Comparison of ENCODE assay signal across 32 cellular contexts in genomic region chr7:94957041-94957440, GRCh38.
"Had no signal": no experiment of that assay in that cellular context is flagged by ENCODE, and none has a peak within 500 bp of the region (broad histone marks: within the 10 kb centered on the region; RNA-seq: fewer than 3 reads in every experiment).

No MANE protein-coding gene starts in this region.

- DNase-seq: activated CD4-positive, alpha-beta memory T cell treated with anti-CD3 and anti-CD28 coated beads for 36 hours; activated CD4-positive, alpha-beta T cell treated with anti-CD3 and anti-CD28 coated beads for 36 hours; activated CD4-positive, alpha-beta T cell treated with anti-CD3 and anti-CD28 coated beads, Interleukin-2, amount 10 ng/mL, durations not matched to agents 24 days and 14 days; activated CD4-positive, CD25-positive, alpha-beta regulatory T cell; activated CD4-positive, CD25-positive, alpha-beta regulatory T cell treated with anti-CD3 and anti-CD28 coated beads, Interleukin-2, amount 50 U/mL, for 72 hours; activated CD8-positive, alpha-beta memory T cell treated with anti-CD3 and anti-CD28 coated beads, Interleukin-2, amount 10 ng/mL, durations not matched to agents 7 days and 5 days; activated CD8-positive, alpha-beta memory T cell treated with anti-CD3 and anti-CD28 coated beads, Interleukin-2, amount 50 U/mL, for 4 hours; activated CD8-positive, alpha-beta T cell treated with anti-CD3 and anti-CD28 coated beads, Interleukin-2, amount 10 ng/mL, durations not matched to agents 7 days and 5 days; activated effector memory CD4-positive, alpha-beta T cell treated with anti-CD3 and anti-CD28 coated beads, Interleukin-2, amount 50 U/mL, for 16 hours; activated naive CD4-positive, alpha-beta T cell treated with anti-CD3 and anti-CD28 coated beads for 36 hours; activated naive CD8-positive, alpha-beta T cell treated with anti-CD3 and anti-CD28 coated beads for 36 hours; activated naive CD8-positive, alpha-beta T cell treated with anti-CD3 and anti-CD28 coated beads, Interleukin-2, amount 50 U/mL, for 24 hours; activated T-cell treated with anti-CD3 and anti-CD28 coated beads, Interleukin-2, amount 50 U/mL, for 1 hour; activated T-cell treated with anti-CD3 and anti-CD28 coated beads, Interleukin-2, amount 50 U/mL, for 48 hours; adrenal gland; amygdala; aorta; body of pancreas; caudate nucleus; cortex of kidney; dermis blood vessel endothelial cell; effector CD8-positive, alpha-beta T cell; esophagus squamous epithelium; head of caudate nucleus; T-helper 2 cell had no signal

- H3K27me3 ChIP-seq: adrenal gland, body of pancreas, esophagus squamous epithelium had no signal

- FAIRE-seq: endometrium, endothelial cell of umbilical vein, frontal cortex had no signal

- H3K4me1 Mint-ChIP-seq: activated CD4-positive, alpha-beta T cell treated with anti-CD3 and anti-CD28 coated beads for 36 hours; activated CD4-positive, alpha-beta T cell treated with anti-CD3 and anti-CD28 coated beads, Interleukin-2, amount 10 ng/mL, durations not matched to agents 24 days and 14 days; activated CD8-positive, alpha-beta memory T cell treated with anti-CD3 and anti-CD28 coated beads, Interleukin-2, amount 10 ng/mL, durations not matched to agents 7 days and 5 days; activated naive CD4-positive, alpha-beta T cell treated with anti-CD3 and anti-CD28 coated beads, Interleukin-2, amount 50 U/mL, for 24 hours; activated naive CD8-positive, alpha-beta T cell treated with anti-CD3 and anti-CD28 coated beads for 36 hours; activated naive CD8-positive, alpha-beta T cell treated with anti-CD3 and anti-CD28 coated beads, Interleukin-2, amount 50 U/mL, for 24 hours had no signal

- H3K27ac ChIP-seq: adrenal gland, body of pancreas, epithelial cell of prostate, esophagus squamous epithelium had no signal

- H3K36me3 Mint-ChIP-seq: activated CD4-positive, alpha-beta memory T cell treated with anti-CD3 and anti-CD28 coated beads for 36 hours; activated CD8-positive, alpha-beta memory T cell treated with anti-CD3 and anti-CD28 coated beads, Interleukin-2, amount 10 ng/mL, durations not matched to agents 7 days and 5 days; activated naive CD4-positive, alpha-beta T cell treated with anti-CD3 and anti-CD28 coated beads, Interleukin-2, amount 50 U/mL, for 24 hours; activated naive CD8-positive, alpha-beta T cell treated with anti-CD3 and anti-CD28 coated beads for 36 hours had no signal

- H3K27me3 Mint-ChIP-seq: activated CD4-positive, alpha-beta memory T cell treated with anti-CD3 and anti-CD28 coated beads for 36 hours; activated CD4-positive, alpha-beta T cell treated with anti-CD3 and anti-CD28 coated beads for 36 hours; activated CD4-positive, alpha-beta T cell treated with anti-CD3 and anti-CD28 coated beads, Interleukin-2, amount 10 ng/mL, durations not matched to agents 24 days and 14 days; activated CD8-positive, alpha-beta memory T cell treated with anti-CD3 and anti-CD28 coated beads, Interleukin-2, amount 10 ng/mL, durations not matched to agents 7 days and 5 days; activated naive CD4-positive, alpha-beta T cell treated with anti-CD3 and anti-CD28 coated beads, Interleukin-2, amount 50 U/mL, for 24 hours; activated naive CD8-positive, alpha-beta T cell treated with anti-CD3 and anti-CD28 coated beads for 36 hours; activated naive CD8-positive, alpha-beta T cell treated with anti-CD3 and anti-CD28 coated beads, Interleukin-2, amount 50 U/mL, for 24 hours had no signal

- H3K36me3 ChIP-seq: adrenal gland, esophagus squamous epithelium had no signal

- H3K4me3 Mint-ChIP-seq: activated CD4-positive, alpha-beta memory T cell treated with anti-CD3 and anti-CD28 coated beads for 36 hours; activated CD4-positive, alpha-beta T cell treated with anti-CD3 and anti-CD28 coated beads for 36 hours; activated CD4-positive, alpha-beta T cell treated with anti-CD3 and anti-CD28 coated beads, Interleukin-2, amount 10 ng/mL, durations not matched to agents 24 days and 14 days; activated CD8-positive, alpha-beta memory T cell treated with anti-CD3 and anti-CD28 coated beads, Interleukin-2, amount 10 ng/mL, durations not matched to agents 7 days and 5 days; activated CD8-positive, alpha-beta T cell treated with anti-CD3 and anti-CD28 coated beads, Interleukin-2, amount 10 ng/mL, durations not matched to agents 7 days and 5 days; activated naive CD4-positive, alpha-beta T cell treated with anti-CD3 and anti-CD28 coated beads for 36 hours; activated naive CD4-positive, alpha-beta T cell treated with anti-CD3 and anti-CD28 coated beads, Interleukin-2, amount 50 U/mL, for 24 hours; activated naive CD8-positive, alpha-beta T cell treated with anti-CD3 and anti-CD28 coated beads for 36 hours; activated naive CD8-positive, alpha-beta T cell treated with anti-CD3 and anti-CD28 coated beads, Interleukin-2, amount 50 U/mL, for 24 hours; activated T-helper 1 cell treated with anti-CD3 and anti-CD28 coated beads, Interleukin-12 subunit alpha, Interleukin-12 subunit beta, Interleukin-2, Interleukin-4 antibody, amounts not matched to agents 30 ng/mL and 10 ng/mL and 1 ng/mL, durations not matched to agents 14 hours and 24 hours and 36 hours had no signal

- H3K4me3 ChIP-seq: adrenal gland, body of pancreas, esophagus squamous epithelium had no signal

- H3K9me3 Mint-ChIP-seq: activated CD4-positive, alpha-beta memory T cell treated with anti-CD3 and anti-CD28 coated beads for 36 hours; activated CD4-positive, alpha-beta T cell treated with anti-CD3 and anti-CD28 coated beads, Interleukin-2, amount 10 ng/mL, durations not matched to agents 24 days and 14 days; activated naive CD4-positive, alpha-beta T cell treated with anti-CD3 and anti-CD28 coated beads for 36 hours; activated naive CD4-positive, alpha-beta T cell treated with anti-CD3 and anti-CD28 coated beads, Interleukin-2, amount 50 U/mL, for 24 hours; activated naive CD8-positive, alpha-beta T cell treated with anti-CD3 and anti-CD28 coated beads, Interleukin-2, amount 50 U/mL, for 24 hours; activated T-helper 1 cell treated with anti-CD3 and anti-CD28 coated beads, Interleukin-12 subunit alpha, Interleukin-12 subunit beta, Interleukin-2, Interleukin-4 antibody, amounts not matched to agents 30 ng/mL and 10 ng/mL and 1 ng/mL, durations not matched to agents 14 hours and 24 hours and 36 hours; activated T-helper 2 cell treated with anti-CD3 and anti-CD28 coated beads, Interferon-gamma antibody, Interleukin-2, Interleukin-4, amounts not matched to agents 10 μg/mL and 5 μg/mL and 100 μg/mL, durations not matched to agents 14 hours and 24 hours and 36 hours had no signal

- H3K9me3 ChIP-seq: adrenal gland, body of pancreas, esophagus squamous epithelium had no signal

- H3K4me1 ChIP-seq: esophagus squamous epithelium had no signal

- H3K27ac Mint-ChIP-seq: activated CD4-positive, alpha-beta memory T cell treated with anti-CD3 and anti-CD28 coated beads for 36 hours; activated CD4-positive, alpha-beta T cell treated with anti-CD3 and anti-CD28 coated beads for 36 hours; activated CD4-positive, alpha-beta T cell treated with anti-CD3 and anti-CD28 coated beads, Interleukin-2, amount 10 ng/mL, durations not matched to agents 24 days and 14 days; activated CD8-positive, alpha-beta memory T cell treated with anti-CD3 and anti-CD28 coated beads, Interleukin-2, amount 10 ng/mL, durations not matched to agents 7 days and 5 days; activated CD8-positive, alpha-beta T cell treated with anti-CD3 and anti-CD28 coated beads, Interleukin-2, amount 10 ng/mL, durations not matched to agents 7 days and 5 days; activated naive CD4-positive, alpha-beta T cell treated with anti-CD3 and anti-CD28 coated beads for 36 hours; activated naive CD4-positive, alpha-beta T cell treated with anti-CD3 and anti-CD28 coated beads, Interleukin-2, amount 50 U/mL, for 24 hours; activated naive CD8-positive, alpha-beta T cell treated with anti-CD3 and anti-CD28 coated beads for 36 hours; activated naive CD8-positive, alpha-beta T cell treated with anti-CD3 and anti-CD28 coated beads, Interleukin-2, amount 50 U/mL, for 24 hours; activated T-helper 1 cell treated with anti-CD3 and anti-CD28 coated beads, Interleukin-12 subunit alpha, Interleukin-12 subunit beta, Interleukin-2, Interleukin-4 antibody, amounts not matched to agents 30 ng/mL and 10 ng/mL and 1 ng/mL, durations not matched to agents 14 hours and 24 hours and 36 hours; activated T-helper 2 cell treated with anti-CD3 and anti-CD28 coated beads, Interferon-gamma antibody, Interleukin-2, Interleukin-4, amounts not matched to agents 10 μg/mL and 5 μg/mL and 100 μg/mL, durations not matched to agents 14 hours and 24 hours and 36 hours had no signal
